1 cellular context compared by ENCODE assay signal in the genomic region with DNA sequence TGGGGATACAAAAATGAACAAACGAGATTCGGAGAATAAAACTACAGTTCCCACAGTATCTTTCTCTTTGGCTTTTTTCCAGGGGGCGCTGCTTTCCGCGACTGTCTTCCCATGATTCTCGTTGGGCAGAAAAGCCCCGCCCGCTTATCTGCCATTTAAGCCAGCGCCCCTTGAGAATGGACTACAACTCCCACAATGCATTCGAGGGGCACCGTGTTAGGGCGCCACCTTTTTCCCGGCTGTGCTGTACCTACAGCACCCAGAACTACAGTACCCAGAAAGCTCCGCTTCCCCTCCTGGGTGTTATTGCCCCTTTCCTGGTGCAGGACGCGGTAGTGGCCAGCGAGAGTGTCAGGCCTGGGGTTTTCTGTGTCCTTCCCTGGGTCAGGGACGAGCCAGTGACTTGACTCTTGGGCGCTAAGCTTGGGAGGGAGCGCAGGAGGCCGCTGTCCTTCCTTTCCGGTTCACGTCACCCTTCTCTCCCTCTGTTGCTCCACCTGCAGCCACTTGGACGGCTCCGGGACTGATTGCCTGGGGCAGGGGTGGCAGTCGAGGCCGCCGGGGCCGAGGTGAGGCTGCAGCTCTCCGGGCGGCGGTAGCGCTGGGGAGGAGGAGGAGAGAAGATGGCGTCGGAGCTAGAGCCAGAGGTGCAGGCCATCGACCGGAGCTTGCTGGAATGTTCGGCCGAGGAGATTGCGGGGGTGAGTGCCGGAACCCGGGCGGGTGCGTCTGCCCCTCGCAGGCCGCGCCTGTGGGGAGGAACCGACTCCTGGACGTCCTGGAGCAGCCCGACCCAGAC.
A peak's percentile ranks its signal among the peaks of the same experiment; 100 is the strongest.
TF ChIP-seq lines count a peak whose summit lies in the region.

A gene (plus strand): TSS at position 333 of the 799 bp plus-strand sequence. CDS start 291 bp downstream, at position 624.

TF ChIP-seq in K562, 482 proteins besides CTCF, POLR2A, EP300 and RAD21 (continued from another document):
- TF ChIP-seq ZNF239 (CRISPR knock-in tag; IDR thresholded peaks at IDR 0.05), result peak; percentile 44; the same call in 1 of the 2 replicates
- TF ChIP-seq OTX1 (CRISPR knock-in tag; IDR thresholded peaks at IDR 0.05), result 0 out of 2 replicates have a peak, but pooled peaks have one; percentile 29
- no peak for TF ChIP-seq ZNF79 (CRISPR knock-in tag; IDR thresholded peaks at IDR 0.05; ENCODE audit: low read depth)
- peak; percentile 82 for TF ChIP-seq SAP30 (IDR thresholded peaks at IDR 0.05; ENCODE audit: borderline replicate concordance, insufficient read depth, low read depth, low read length, poor library complexity, severe bottlenecking)
- TF ChIP-seq TRIM24 (IDR thresholded peaks at IDR 0.05), result peak in 1 of 2 experiments; percentile 49; a peak in 1 of 4 replicates
- TF ChIP-seq CXXC5 (CRISPR knock-in tag; IDR thresholded peaks at IDR 0.05), result peak; percentile 80
- no peak; the same call in 1 of the 2 replicates for TF ChIP-seq ZNF263 (CRISPR knock-in tag; IDR thresholded peaks at IDR 0.05; ENCODE audit: borderline replicate concordance)
- TF ChIP-seq CHCHD3 (CRISPR knock-in tag; IDR thresholded peaks at IDR 0.05), result 0 out of 2 replicates have a peak, but pooled peaks have one; percentile 37
- TF ChIP-seq, protein P1, sequence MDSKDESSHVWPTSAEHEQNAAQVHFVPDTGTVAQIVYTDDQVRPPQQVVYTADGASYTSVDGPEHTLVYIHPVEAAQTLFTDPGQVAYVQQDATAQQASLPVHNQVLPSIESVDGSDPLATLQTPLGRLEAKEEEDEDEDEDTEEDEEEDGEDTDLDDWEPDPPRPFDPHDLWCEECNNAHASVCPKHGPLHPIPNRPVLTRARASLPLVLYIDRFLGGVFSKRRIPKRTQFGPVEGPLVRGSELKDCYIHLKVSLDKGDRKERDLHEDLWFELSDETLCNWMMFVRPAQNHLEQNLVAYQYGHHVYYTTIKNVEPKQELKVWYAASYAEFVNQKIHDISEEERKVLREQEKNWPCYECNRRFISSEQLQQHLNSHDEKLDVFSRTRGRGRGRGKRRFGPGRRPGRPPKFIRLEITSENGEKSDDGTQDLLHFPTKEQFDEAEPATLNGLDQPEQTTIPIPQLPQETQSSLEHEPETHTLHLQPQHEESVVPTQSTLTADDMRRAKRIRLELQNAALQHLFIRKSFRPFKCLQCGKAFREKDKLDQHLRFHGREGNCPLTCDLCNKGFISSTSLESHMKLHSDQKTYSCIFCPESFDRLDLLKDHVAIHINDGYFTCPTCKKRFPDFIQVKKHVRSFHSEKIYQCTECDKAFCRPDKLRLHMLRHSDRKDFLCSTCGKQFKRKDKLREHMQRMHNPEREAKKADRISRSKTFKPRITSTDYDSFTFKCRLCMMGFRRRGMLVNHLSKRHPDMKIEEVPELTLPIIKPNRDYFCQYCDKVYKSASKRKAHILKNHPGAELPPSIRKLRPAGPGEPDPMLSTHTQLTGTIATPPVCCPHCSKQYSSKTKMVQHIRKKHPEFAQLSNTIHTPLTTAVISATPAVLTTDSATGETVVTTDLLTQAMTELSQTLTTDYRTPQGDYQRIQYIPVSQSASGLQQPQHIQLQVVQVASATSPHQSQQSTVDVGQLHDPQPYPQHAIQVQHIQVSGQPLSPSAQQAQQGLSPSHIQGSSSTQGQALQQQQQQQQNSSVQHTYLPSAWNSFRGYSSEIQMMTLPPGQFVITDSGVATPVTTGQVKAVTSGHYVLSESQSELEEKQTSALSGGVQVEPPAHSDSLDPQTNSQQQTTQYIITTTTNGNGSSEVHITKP (IDR thresholded peaks at IDR 0.05; ENCODE audit: partially characterized antibody), result peak; percentile 95
- peak; percentile 97 for TF ChIP-seq MBD2 (IDR thresholded peaks at IDR 0.05; ENCODE audit: borderline replicate concordance, low read depth)
- peak; percentile 92; the same call in 1 of the 2 replicates for TF ChIP-seq FOXJ2 (tag; IDR thresholded peaks at IDR 0.05)
- peak; percentile 88 for TF ChIP-seq PML (IDR thresholded peaks at IDR 0.05; ENCODE audit: low read length)
- TF ChIP-seq CREM (IDR thresholded peaks at IDR 0.05; ENCODE audit: low read depth), result peak; percentile 98
- peak; percentile 97 for TF ChIP-seq POLR2G (IDR thresholded peaks at IDR 0.05; ENCODE audit: low read depth, low read length)
- TF ChIP-seq ELF4 (CRISPR knock-in tag; IDR thresholded peaks at IDR 0.05), result 0 out of 2 replicates have a peak, but pooled peaks have one; percentile 56
- TF ChIP-seq, protein P2, sequence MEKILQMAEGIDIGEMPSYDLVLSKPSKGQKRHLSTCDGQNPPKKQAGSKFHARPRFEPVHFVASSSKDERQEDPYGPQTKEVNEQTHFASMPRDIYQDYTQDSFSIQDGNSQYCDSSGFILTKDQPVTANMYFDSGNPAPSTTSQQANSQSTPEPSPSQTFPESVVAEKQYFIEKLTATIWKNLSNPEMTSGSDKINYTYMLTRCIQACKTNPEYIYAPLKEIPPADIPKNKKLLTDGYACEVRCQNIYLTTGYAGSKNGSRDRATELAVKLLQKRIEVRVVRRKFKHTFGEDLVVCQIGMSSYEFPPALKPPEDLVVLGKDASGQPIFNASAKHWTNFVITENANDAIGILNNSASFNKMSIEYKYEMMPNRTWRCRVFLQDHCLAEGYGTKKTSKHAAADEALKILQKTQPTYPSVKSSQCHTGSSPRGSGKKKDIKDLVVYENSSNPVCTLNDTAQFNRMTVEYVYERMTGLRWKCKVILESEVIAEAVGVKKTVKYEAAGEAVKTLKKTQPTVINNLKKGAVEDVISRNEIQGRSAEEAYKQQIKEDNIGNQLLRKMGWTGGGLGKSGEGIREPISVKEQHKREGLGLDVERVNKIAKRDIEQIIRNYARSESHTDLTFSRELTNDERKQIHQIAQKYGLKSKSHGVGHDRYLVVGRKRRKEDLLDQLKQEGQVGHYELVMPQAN (IDR thresholded peaks at IDR 0.05; ENCODE audit: borderline replicate concordance), result peak; percentile 84
- TF ChIP-seq, protein P3, sequence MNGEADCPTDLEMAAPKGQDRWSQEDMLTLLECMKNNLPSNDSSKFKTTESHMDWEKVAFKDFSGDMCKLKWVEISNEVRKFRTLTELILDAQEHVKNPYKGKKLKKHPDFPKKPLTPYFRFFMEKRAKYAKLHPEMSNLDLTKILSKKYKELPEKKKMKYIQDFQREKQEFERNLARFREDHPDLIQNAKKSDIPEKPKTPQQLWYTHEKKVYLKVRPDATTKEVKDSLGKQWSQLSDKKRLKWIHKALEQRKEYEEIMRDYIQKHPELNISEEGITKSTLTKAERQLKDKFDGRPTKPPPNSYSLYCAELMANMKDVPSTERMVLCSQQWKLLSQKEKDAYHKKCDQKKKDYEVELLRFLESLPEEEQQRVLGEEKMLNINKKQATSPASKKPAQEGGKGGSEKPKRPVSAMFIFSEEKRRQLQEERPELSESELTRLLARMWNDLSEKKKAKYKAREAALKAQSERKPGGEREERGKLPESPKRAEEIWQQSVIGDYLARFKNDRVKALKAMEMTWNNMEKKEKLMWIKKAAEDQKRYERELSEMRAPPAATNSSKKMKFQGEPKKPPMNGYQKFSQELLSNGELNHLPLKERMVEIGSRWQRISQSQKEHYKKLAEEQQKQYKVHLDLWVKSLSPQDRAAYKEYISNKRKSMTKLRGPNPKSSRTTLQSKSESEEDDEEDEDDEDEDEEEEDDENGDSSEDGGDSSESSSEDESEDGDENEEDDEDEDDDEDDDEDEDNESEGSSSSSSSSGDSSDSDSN (IDR thresholded peaks at IDR 0.05; ENCODE audit: borderline replicate concordance in 1 of 2, low read depth in 2 of 2, low read length in 2 of 2), result peak; percentile 86 to 89
- 0 out of 2 replicates have a peak, but pooled peaks have one; percentile 66 for TF ChIP-seq ZNF431 (CRISPR knock-in tag; IDR thresholded peaks at IDR 0.05)
- no peak for TF ChIP-seq POLR3G (IDR thresholded peaks at IDR 0.05; ENCODE audit: extremely low read depth, insufficient read length, insufficient replicate concordance)
- TF ChIP-seq, protein P4, sequence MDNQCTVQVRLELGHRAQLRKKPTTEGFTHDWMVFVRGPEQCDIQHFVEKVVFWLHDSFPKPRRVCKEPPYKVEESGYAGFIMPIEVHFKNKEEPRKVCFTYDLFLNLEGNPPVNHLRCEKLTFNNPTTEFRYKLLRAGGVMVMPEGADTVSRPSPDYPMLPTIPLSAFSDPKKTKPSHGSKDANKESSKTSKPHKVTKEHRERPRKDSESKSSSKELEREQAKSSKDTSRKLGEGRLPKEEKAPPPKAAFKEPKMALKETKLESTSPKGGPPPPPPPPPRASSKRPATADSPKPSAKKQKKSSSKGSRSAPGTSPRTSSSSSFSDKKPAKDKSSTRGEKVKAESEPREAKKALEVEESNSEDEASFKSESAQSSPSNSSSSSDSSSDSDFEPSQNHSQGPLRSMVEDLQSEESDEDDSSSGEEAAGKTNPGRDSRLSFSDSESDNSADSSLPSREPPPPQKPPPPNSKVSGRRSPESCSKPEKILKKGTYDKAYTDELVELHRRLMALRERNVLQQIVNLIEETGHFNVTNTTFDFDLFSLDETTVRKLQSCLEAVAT (IDR thresholded peaks at IDR 0.05), result peak; percentile 16 to 82; a peak in 3 of 4 replicates
- TF ChIP-seq FOSL1 (tag; conservative IDR thresholded peaks at IDR 0.05), result peak; percentile 8; the same call in 1 of the 2 replicates
- TF ChIP-seq ZNF217 (CRISPR knock-in tag; IDR thresholded peaks at IDR 0.05), result no peak
- TF ChIP-seq CBFB (CRISPR knock-in tag; IDR thresholded peaks at IDR 0.05), result peak; percentile 79; the same call in 1 of the 2 replicates
- peak; percentile 18; the same call in 1 of the 2 replicates for TF ChIP-seq CBFA2T3 (IDR thresholded peaks at IDR 0.05)
- peak; percentile 85 for TF ChIP-seq POLR2H (tag; IDR thresholded peaks at IDR 0.05; ENCODE audit: low read depth)
- TF ChIP-seq SMAD4 (CRISPR knock-in tag; conservative IDR thresholded peaks at IDR 0.05), result peak; percentile 39; the same call in 1 of the 2 replicates
- peak; percentile 22; the same call in 1 of the 2 replicates for TF ChIP-seq ZNF12 (CRISPR knock-in tag; IDR thresholded peaks at IDR 0.05)
- TF ChIP-seq NCOA1 (IDR thresholded peaks at IDR 0.05; ENCODE audit: low read depth), result peak; percentile 45; the same call in 1 of the 2 replicates
- peak; percentile 55; the same call in 1 of the 2 replicates for TF ChIP-seq KDM2B (CRISPR knock-in tag; IDR thresholded peaks at IDR 0.05)
- TF ChIP-seq, protein P5, sequence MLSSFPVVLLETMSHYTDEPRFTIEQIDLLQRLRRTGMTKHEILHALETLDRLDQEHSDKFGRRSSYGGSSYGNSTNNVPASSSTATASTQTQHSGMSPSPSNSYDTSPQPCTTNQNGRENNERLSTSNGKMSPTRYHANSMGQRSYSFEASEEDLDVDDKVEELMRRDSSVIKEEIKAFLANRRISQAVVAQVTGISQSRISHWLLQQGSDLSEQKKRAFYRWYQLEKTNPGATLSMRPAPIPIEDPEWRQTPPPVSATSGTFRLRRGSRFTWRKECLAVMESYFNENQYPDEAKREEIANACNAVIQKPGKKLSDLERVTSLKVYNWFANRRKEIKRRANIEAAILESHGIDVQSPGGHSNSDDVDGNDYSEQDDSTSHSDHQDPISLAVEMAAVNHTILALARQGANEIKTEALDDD (IDR thresholded peaks at IDR 0.05), result 0 out of 2 replicates have a peak, but pooled peaks have one; percentile 27
- peak in 1 of 2 experiments; percentile 83; a peak in 2 of 4 replicates for TF ChIP-seq HDAC1 (IDR thresholded peaks at IDR 0.05)
- no peak for TF ChIP-seq ZNF57 (CRISPR knock-in tag; IDR thresholded peaks at IDR 0.05)
- TF ChIP-seq, protein P6, sequence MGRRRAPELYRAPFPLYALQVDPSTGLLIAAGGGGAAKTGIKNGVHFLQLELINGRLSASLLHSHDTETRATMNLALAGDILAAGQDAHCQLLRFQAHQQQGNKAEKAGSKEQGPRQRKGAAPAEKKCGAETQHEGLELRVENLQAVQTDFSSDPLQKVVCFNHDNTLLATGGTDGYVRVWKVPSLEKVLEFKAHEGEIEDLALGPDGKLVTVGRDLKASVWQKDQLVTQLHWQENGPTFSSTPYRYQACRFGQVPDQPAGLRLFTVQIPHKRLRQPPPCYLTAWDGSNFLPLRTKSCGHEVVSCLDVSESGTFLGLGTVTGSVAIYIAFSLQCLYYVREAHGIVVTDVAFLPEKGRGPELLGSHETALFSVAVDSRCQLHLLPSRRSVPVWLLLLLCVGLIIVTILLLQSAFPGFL (CRISPR knock-in tag; IDR thresholded peaks at IDR 0.05), result no peak
- no peak; the same call in 1 of the 2 replicates for TF ChIP-seq ZNF212 (CRISPR knock-in tag; IDR thresholded peaks at IDR 0.05)
- TF ChIP-seq ZNF316 (IDR thresholded peaks at IDR 0.05), result 0 out of 2 replicates have a peak, but pooled peaks have one; percentile 18
- peak; percentile 62; the same call in 1 of the 2 replicates for TF ChIP-seq SREBF1 (IDR thresholded peaks at IDR 0.05; ENCODE audit: borderline replicate concordance, low read depth, low read length)
- peak; percentile 87; the same call in 1 of the 2 replicates for TF ChIP-seq LCOR (CRISPR knock-in tag; IDR thresholded peaks at IDR 0.05)
- peak; percentile 94 for TF ChIP-seq PCBP1 (IDR thresholded peaks at IDR 0.05; ENCODE audit: low read depth, low read length, poor library complexity, severe bottlenecking)
- TF ChIP-seq HNRNPLL (IDR thresholded peaks at IDR 0.05; ENCODE audit: low read depth, low read length, poor library complexity, severe bottlenecking), result peak; percentile 64
TF ChIP-seq in K562: peak in this region for 210.
